Comparison of ENCODE assay signal across 40 cellular contexts in genomic region chr6:5640614-5641013, GRCh38.
"Had no signal": no experiment of that assay in that cellular context is flagged by ENCODE, and none has a peak within 500 bp of the region (broad histone marks: within the 10 kb centered on the region; RNA-seq: fewer than 3 reads in every experiment).

No MANE protein-coding gene starts in this region.

- H3K9me3 ChIP-seq: adrenal gland, body of pancreas had no signal

- FAIRE-seq: astrocyte, bronchial epithelial cell had no signal

- ATAC-seq: activated naive CD4-positive, alpha-beta T cell treated with anti-CD3 and anti-CD28 coated beads, Interleukin-2, amount 50 U/mL, for 72 hours; activated naive CD8-positive, alpha-beta T cell treated with anti-CD3 and anti-CD28 coated beads, Interleukin-2, amount 50 U/mL, for 24 hours; activated T-cell treated with anti-CD3 and anti-CD28 coated beads, Interleukin-2, amount 50 U/mL, for 4 hours; activated T-cell treated with anti-CD3 and anti-CD28 coated beads, Interleukin-2, amount 50 U/mL, for 72 hours; activated T-helper 17 cell treated with anti-CD3 and anti-CD28 coated beads, Interleukin-2, amount 50 U/mL, for 72 hours; body of pancreas had no signal

- H3K27ac ChIP-seq: adrenal gland, ascending aorta, body of pancreas, brain microvascular endothelial cell, breast epithelium, cardiac muscle cell had no signal

- H3K9me3 Mint-ChIP-seq: activated naive CD4-positive, alpha-beta T cell treated with anti-CD3 and anti-CD28 coated beads, Interleukin-2, amount 50 U/mL, for 24 hours had no signal

- H3K4me1 ChIP-seq: adrenal gland, ascending aorta, body of pancreas had no signal

- H3K4me3 Mint-ChIP-seq: activated naive CD4-positive, alpha-beta T cell treated with anti-CD3 and anti-CD28 coated beads for 36 hours; activated naive CD4-positive, alpha-beta T cell treated with anti-CD3 and anti-CD28 coated beads, Interleukin-2, amount 10 ng/mL, durations not matched to agents 7 days and 5 days; activated naive CD4-positive, alpha-beta T cell treated with anti-CD3 and anti-CD28 coated beads, Interleukin-2, amount 50 U/mL, for 24 hours; activated naive CD8-positive, alpha-beta T cell; activated naive CD8-positive, alpha-beta T cell treated with anti-CD3 and anti-CD28 coated beads for 36 hours; activated naive CD8-positive, alpha-beta T cell treated with anti-CD3 and anti-CD28 coated beads, Interleukin-2, amount 10 ng/mL, durations not matched to agents 7 days and 5 days; activated naive CD8-positive, alpha-beta T cell treated with anti-CD3 and anti-CD28 coated beads, Interleukin-2, amount 50 U/mL, for 24 hours; activated T-cell treated with anti-CD3 and anti-CD28 coated beads, Interleukin-2, amount 50 U/mL, for 24 hours; activated T-cell treated with anti-CD3 and anti-CD28 coated beads, Interleukin-2, amount 50 U/mL, for 4 hours; activated T-cell treated with anti-CD3 and anti-CD28 coated beads, Interleukin-2, amount 50 U/mL, for 72 hours; activated T-helper 1 cell treated with anti-CD3 and anti-CD28 coated beads, Interleukin-12 subunit alpha, Interleukin-12 subunit beta, Interleukin-2, Interleukin-4 antibody, amounts not matched to agents 30 ng/mL and 10 ng/mL and 1 ng/mL, durations not matched to agents 14 hours and 24 hours and 36 hours; activated T-helper 17 cell treated with anti-CD3 and anti-CD28 coated beads, Interleukin-2, amount 50 U/mL, for 72 hours; brain; central memory CD8-positive, alpha-beta T cell had no signal

- H3K4me3 ChIP-seq: adrenal gland, ascending aorta, body of pancreas, breast epithelium, cardiac muscle cell had no signal

- H3K4me1 Mint-ChIP-seq: activated naive CD4-positive, alpha-beta T cell treated with anti-CD3 and anti-CD28 coated beads, Interleukin-2, amount 10 ng/mL, durations not matched to agents 7 days and 5 days; activated naive CD4-positive, alpha-beta T cell treated with anti-CD3 and anti-CD28 coated beads, Interleukin-2, amount 50 U/mL, for 24 hours; activated naive CD8-positive, alpha-beta T cell treated with anti-CD3 and anti-CD28 coated beads for 36 hours; activated naive CD8-positive, alpha-beta T cell treated with anti-CD3 and anti-CD28 coated beads, Interleukin-2, amount 10 ng/mL, durations not matched to agents 7 days and 5 days; activated naive CD8-positive, alpha-beta T cell treated with anti-CD3 and anti-CD28 coated beads, Interleukin-2, amount 50 U/mL, for 24 hours; activated T-helper 17 cell treated with anti-CD3 and anti-CD28 coated beads, Interleukin-2, amount 50 U/mL, for 72 hours; central memory CD8-positive, alpha-beta T cell had no signal

- H3K27me3 ChIP-seq: adrenal gland, ascending aorta, body of pancreas, brain microvascular endothelial cell, breast epithelium, cardiac muscle cell had no signal

- H3K36me3 ChIP-seq: adrenal gland, ascending aorta, brain microvascular endothelial cell, breast epithelium, cardiac muscle cell had no signal

- H3K27me3 Mint-ChIP-seq: activated naive CD4-positive, alpha-beta T cell treated with anti-CD3 and anti-CD28 coated beads, Interleukin-2, amount 10 ng/mL, durations not matched to agents 7 days and 5 days; activated naive CD4-positive, alpha-beta T cell treated with anti-CD3 and anti-CD28 coated beads, Interleukin-2, amount 50 U/mL, for 24 hours; activated naive CD8-positive, alpha-beta T cell; activated naive CD8-positive, alpha-beta T cell treated with anti-CD3 and anti-CD28 coated beads for 36 hours; activated naive CD8-positive, alpha-beta T cell treated with anti-CD3 and anti-CD28 coated beads, Interleukin-2, amount 10 ng/mL, durations not matched to agents 7 days and 5 days; activated naive CD8-positive, alpha-beta T cell treated with anti-CD3 and anti-CD28 coated beads, Interleukin-2, amount 50 U/mL, for 24 hours; activated T-cell treated with anti-CD3 and anti-CD28 coated beads, Interleukin-2, amount 50 U/mL, for 24 hours; activated T-helper 17 cell treated with anti-CD3 and anti-CD28 coated beads, Interleukin-2, amount 50 U/mL, for 72 hours; brain; central memory CD8-positive, alpha-beta T cell had no signal

- DNase-seq: activated effector memory CD4-positive, alpha-beta T cell treated with anti-CD3 and anti-CD28 coated beads, Interleukin-2, amount 50 U/mL, for 16 hours; activated effector memory CD4-positive, alpha-beta T cell treated with Interleukin-2 at 50 U/mL for 16 hours; activated gamma-delta T cell; activated gamma-delta T cell treated with Interleukin-2 at 50 U/mL for 16 hours; activated naive CD4-positive, alpha-beta T cell; activated naive CD4-positive, alpha-beta T cell treated with anti-CD3 and anti-CD28 coated beads for 36 hours; activated naive CD4-positive, alpha-beta T cell treated with anti-CD3 and anti-CD28 coated beads, Interleukin-2, amount 10 ng/mL, durations not matched to agents 7 days and 5 days; activated naive CD4-positive, alpha-beta T cell treated with anti-CD3 and anti-CD28 coated beads, Interleukin-2, amount 50 U/mL, for 16 hours; activated naive CD4-positive, alpha-beta T cell treated with Interleukin-2 at 50 U/mL for 16 hours; activated naive CD8-positive, alpha-beta T cell treated with anti-CD3 and anti-CD28 coated beads for 36 hours; activated naive CD8-positive, alpha-beta T cell treated with anti-CD3 and anti-CD28 coated beads, Interleukin-2, amount 10 ng/mL, durations not matched to agents 7 days and 5 days; activated naive CD8-positive, alpha-beta T cell treated with anti-CD3 and anti-CD28 coated beads, Interleukin-2, amount 50 U/mL, for 24 hours; activated T-cell treated with anti-CD3 and anti-CD28 coated beads, Interleukin-2, amount 50 U/mL, for 1 hour; activated T-cell treated with anti-CD3 and anti-CD28 coated beads, Interleukin-2, amount 50 U/mL, for 24 hours; activated T-cell treated with anti-CD3 and anti-CD28 coated beads, Interleukin-2, amount 50 U/mL, for 4 hours; activated T-cell treated with anti-CD3 and anti-CD28 coated beads, Interleukin-2, amount 50 U/mL, for 48 hours; activated T-cell treated with anti-CD3 and anti-CD28 coated beads, Interleukin-2, amount 50 U/mL, for 72 hours; adrenal gland; amniotic stem cell; amygdala; anterior cingulate cortex; aorta; body of pancreas; brain microvascular endothelial cell; caudate nucleus; central memory CD4-positive, alpha-beta T cell; cerebellar nuclear complex had no signal

- H3K27ac Mint-ChIP-seq: activated naive CD4-positive, alpha-beta T cell treated with anti-CD3 and anti-CD28 coated beads for 36 hours; activated naive CD4-positive, alpha-beta T cell treated with anti-CD3 and anti-CD28 coated beads, Interleukin-2, amount 10 ng/mL, durations not matched to agents 7 days and 5 days; activated naive CD4-positive, alpha-beta T cell treated with anti-CD3 and anti-CD28 coated beads, Interleukin-2, amount 50 U/mL, for 24 hours; activated naive CD4-positive, alpha-beta T cell treated with anti-CD3 and anti-CD28 coated beads, Interleukin-2, amount 50 U/mL, for 72 hours; activated naive CD8-positive, alpha-beta T cell; activated naive CD8-positive, alpha-beta T cell treated with anti-CD3 and anti-CD28 coated beads for 36 hours; activated naive CD8-positive, alpha-beta T cell treated with anti-CD3 and anti-CD28 coated beads, Interleukin-2, amount 10 ng/mL, durations not matched to agents 7 days and 5 days; activated naive CD8-positive, alpha-beta T cell treated with anti-CD3 and anti-CD28 coated beads, Interleukin-2, amount 50 U/mL, for 24 hours; activated T-cell treated with anti-CD3 and anti-CD28 coated beads, Interleukin-2, amount 50 U/mL, for 24 hours; activated T-cell treated with anti-CD3 and anti-CD28 coated beads, Interleukin-2, amount 50 U/mL, for 72 hours; activated T-helper 1 cell treated with anti-CD3 and anti-CD28 coated beads, Interleukin-12 subunit alpha, Interleukin-12 subunit beta, Interleukin-2, Interleukin-4 antibody, amounts not matched to agents 30 ng/mL and 10 ng/mL and 1 ng/mL, durations not matched to agents 14 hours and 24 hours and 36 hours; activated T-helper 17 cell treated with anti-CD3 and anti-CD28 coated beads, Interleukin-2, amount 50 U/mL, for 72 hours; activated T-helper 2 cell treated with anti-CD3 and anti-CD28 coated beads, Interferon-gamma antibody, Interleukin-2, Interleukin-4, amounts not matched to agents 10 μg/mL and 5 μg/mL and 100 μg/mL, durations not matched to agents 14 hours and 24 hours and 36 hours; brain had no signal
